Comparison of ENCODE assay signal across 11 cellular contexts in genomic region chr11:73570415-73571114, GRCh38. TPM values are rescaled to one million over a fixed set of nuclear protein-coding genes. Genes with fewer than 3 reads are reported as not detected.
A peak's percentile ranks its signal among the peaks of the same experiment; 100 is the strongest.
DNase-seq lines count a peak whose midpoint lies in the region; ATAC-seq, FAIRE-seq and TF ChIP-seq lines count a peak whose summit lies in the region.
"Had no signal": no experiment of that assay in that cellular context is flagged by ENCODE, and none has a peak within 500 bp of the region (broad histone marks: within the 10 kb centered on the region; RNA-seq: fewer than 3 reads in every experiment).

No MANE protein-coding gene starts in this region.

- TF ChIP-seq POLR2A in endothelial cell of umbilical vein (IDR thresholded peaks at IDR 0.05; ENCODE audit: low read depth, low read length), result no peak
- TF ChIP-seq POLR2A in gastrocnemius medialis (IDR thresholded peaks at IDR 0.05), result no peak

- H3K4me3 ChIP-seq in PC-9 (no peak overlapping the region), endothelial cell of umbilical vein (replicated peaks in 1 of 3; ENCODE audit: insufficient read depth in 1 of 3, low read depth in 1 of 3, low read length in 3 of 3) (no peak overlapping the region), gastrocnemius medialis (no peak overlapping the region)
- H3K4me3 ChIP-seq: esophagus squamous epithelium had no signal

- intact Hi-C loops in PC-9 (cut with micrococcal nuclease; ENCODE audit: unreplicated experiment) (no loop called here), endothelial cell of umbilical vein (cut with micrococcal nuclease) (no loop called here), gastrocnemius medialis (cut with DNase I; ENCODE audit: low total_unique reads) (no loop called here)
- intact Hi-C loops in activated T-helper 1 cell treated with anti-CD3 and anti-CD28 coated beads, Interleukin-12 subunit alpha, Interleukin-12 subunit beta, Interleukin-2, Interleukin-4 antibody, amounts not matched to agents 30 ng/mL and 10 ng/mL and 1 ng/mL, durations not matched to agents 14 hours and 24 hours and 36 hours (cut with micrococcal nuclease), result no loop called here

- H3K79me2 ChIP-seq in PC-9 (ENCODE audit: low read depth), result no peaks in the 10 kb centered on the region
- H3K79me2 ChIP-seq in endothelial cell of umbilical vein (ENCODE audit: control insufficient read depth, insufficient read depth, low read length), result no peaks in the 10 kb centered on the region

- H4K20me1 ChIP-seq in PC-9 (ENCODE audit: insufficient read depth) (no peaks in the 10 kb centered on the region), endothelial cell of umbilical vein (replicated peaks; ENCODE audit: control insufficient read depth, extremely low read depth, insufficient read depth, low read length) (no peaks in the 10 kb centered on the region)

- H3F3A ChIP-seq in PC-9 (ENCODE audit: insufficient read depth, low read depth), result no peaks in the 10 kb centered on the region

- no peak for TF ChIP-seq CTCF in PC-9 (conservative IDR thresholded peaks at IDR 0.05)
- TF ChIP-seq CTCF in endothelial cell of umbilical vein (IDR thresholded peaks at IDR 0.05; ENCODE audit: extremely low read depth in 1 of 2, insufficient read depth in 1 of 2, low read depth in 1 of 2, low read length in 2 of 2), result no peak
- TF ChIP-seq CTCF in gastrocnemius medialis (IDR thresholded peaks at IDR 0.05 in 4 of 5, conservative IDR thresholded peaks at IDR 0.05 in 1 of 5), result no peak

- H3K27me3 ChIP-seq in PC-9 (ENCODE audit: insufficient read depth, low read depth), result no peaks in the 10 kb centered on the region
- H3K27me3 ChIP-seq in endothelial cell of umbilical vein (ENCODE audit: control insufficient read depth in 2 of 2, insufficient read depth in 2 of 2, low read length in 2 of 2), result no peaks in the 10 kb centered on the region
- H3K27me3 ChIP-seq in gastrocnemius medialis, result no peaks in the 10 kb centered on the region
- H3K27me3 ChIP-seq: esophagus squamous epithelium had no signal

- H3K4me3 Mint-ChIP-seq in activated T-helper 1 cell treated with anti-CD3 and anti-CD28 coated beads, Interleukin-12 subunit alpha, Interleukin-12 subunit beta, Interleukin-2, Interleukin-4 antibody, amounts not matched to agents 30 ng/mL and 10 ng/mL and 1 ng/mL, durations not matched to agents 14 hours and 24 hours and 36 hours, result no peak overlapping the region
- H3K4me3 Mint-ChIP-seq: stimulated activated effector memory CD8-positive, alpha-beta T cell treated with anti-CD3 and anti-CD28 coated beads, Interleukin-12 subunit alpha, Interleukin-12 subunit beta, amount 100 ng/mL, for 72 hours had no signal

- H3K9me3 ChIP-seq in PC-9 (ENCODE audit: insufficient read depth, low read depth) (no peaks in the 10 kb centered on the region), endothelial cell of umbilical vein (replicated peaks; ENCODE audit: control insufficient read depth, insufficient read depth, low read length) (no peaks in the 10 kb centered on the region), gastrocnemius medialis (no peaks in the 10 kb centered on the region)
- H3K9me3 ChIP-seq: esophagus squamous epithelium had no signal

- ATAC-seq in gastrocnemius medialis (peak; percentile 35 to 49), HG03354 (IDR thresholded peaks at IDR 0.05; ENCODE audit: poor library complexity, severe bottlenecking, unreplicated experiment) (no peak)
- ATAC-seq: left lobe of liver; stimulated activated effector memory CD8-positive, alpha-beta T cell treated with anti-CD3 and anti-CD28 coated beads, Interleukin-12 subunit alpha, Interleukin-12 subunit beta, amount 100 ng/mL, for 72 hours had no signal

- no TSS peak for BruUV-seq in PC-9 (replicated peaks; lab: Mats Ljungman, UMichigan)
- no TSS peak for BruUV-seq in endothelial cell of umbilical vein (replicated peaks; lab: Mats Ljungman, UMichigan)

- no peak overlapping the region for H3K27ac Mint-ChIP-seq in activated T-helper 1 cell treated with anti-CD3 and anti-CD28 coated beads, Interleukin-12 subunit alpha, Interleukin-12 subunit beta, Interleukin-2, Interleukin-4 antibody, amounts not matched to agents 30 ng/mL and 10 ng/mL and 1 ng/mL, durations not matched to agents 14 hours and 24 hours and 36 hours
- H3K27ac Mint-ChIP-seq: stimulated activated effector memory CD8-positive, alpha-beta T cell treated with anti-CD3 and anti-CD28 coated beads, Interleukin-12 subunit alpha, Interleukin-12 subunit beta, amount 100 ng/mL, for 72 hours had no signal

- dilution Hi-C loops in endothelial cell of umbilical vein (cut with MboI; ENCODE audit: extremely low pct_ligation_motif_present, low sequenced_read_pairs), result no loop called here

- in situ Hi-C loops in gastrocnemius medialis (cut with MboI; ENCODE audit: low sequenced_read_pairs in 4 of 4), result no loop called here

- POLR2A ChIA-PET in PC-9 (lab: Charles Lee; ENCODE audit: unreplicated experiment) (interaction anchor here (0.7 to 0.8 kb wide), 2 partner anchors 11 to 124 kb away, joined by 3 to 13 read pairs; no protein-coding TSS in a partner anchor), endothelial cell of umbilical vein (lab: Charles Lee) (no interaction called here)

- CTCF ChIA-PET in PC-9 (lab: Charles Lee), result no interaction called here
- CTCF ChIA-PET in endothelial cell of umbilical vein (lab: Charles Lee), result interaction anchor here (0.5 to 3.9 kb wide), 4 partner anchors 10 to 123 kb away, joined by 3 to 18 read pairs (median 6); no protein-coding TSS in a partner anchor

- H3K27ac ChIP-seq in PC-9 (peak overlapping the region; percentile 11; the same call in 1 of the 2 replicates), endothelial cell of umbilical vein (ENCODE audit: insufficient read depth, low read depth, low read length) (no peak overlapping the region), gastrocnemius medialis (peak overlapping the region in 3 of 4 donors; percentile 5 to 41 (median 14))

- DNase-seq in HS-5 (ENCODE audit: low read depth) (peak; percentile 10), PC-9 (peak; percentile 51 to 62), endothelial cell of umbilical vein (ENCODE audit: low read depth, low spot score) (peak; percentile 17), gastrocnemius medialis (no peak), NCI-H526 treated with DMSO at 0.1 percent for 48 hours (lab: John Stamatoyannopoulos, UW) (no peak)
- DNase-seq in activated T-helper 1 cell treated with anti-CD3 and anti-CD28 coated beads, Interleukin-12 subunit alpha, Interleukin-12 subunit beta, Interleukin-2, Interleukin-4 antibody, amounts not matched to agents 30 ng/mL and 10 ng/mL and 1 ng/mL, durations not matched to agents 14 hours and 24 hours and 36 hours (ENCODE audit: low spot score), result no peak
- DNase-seq: activated CD4-positive, alpha-beta T cell treated with anti-CD3 and anti-CD28 coated beads for 1 hour; esophagus squamous epithelium had no signal

- H3K9me3 Mint-ChIP-seq in activated T-helper 1 cell treated with anti-CD3 and anti-CD28 coated beads, Interleukin-12 subunit alpha, Interleukin-12 subunit beta, Interleukin-2, Interleukin-4 antibody, amounts not matched to agents 30 ng/mL and 10 ng/mL and 1 ng/mL, durations not matched to agents 14 hours and 24 hours and 36 hours, result no peaks in the 10 kb centered on the region
- H3K9me3 Mint-ChIP-seq: stimulated activated effector memory CD8-positive, alpha-beta T cell treated with anti-CD3 and anti-CD28 coated beads, Interleukin-12 subunit alpha, Interleukin-12 subunit beta, amount 100 ng/mL, for 72 hours had no signal

- H2AFZ ChIP-seq in PC-9 (no peak overlapping the region), endothelial cell of umbilical vein (ENCODE audit: low read depth, low read length) (no peak overlapping the region)

- FAIRE-seq in endothelial cell of umbilical vein (lab: Jason Lieb, UNC), result peak; percentile 26

- H3K27me3 Mint-ChIP-seq in activated T-helper 1 cell treated with anti-CD3 and anti-CD28 coated beads, Interleukin-12 subunit alpha, Interleukin-12 subunit beta, Interleukin-2, Interleukin-4 antibody, amounts not matched to agents 30 ng/mL and 10 ng/mL and 1 ng/mL, durations not matched to agents 14 hours and 24 hours and 36 hours (ENCODE audit: insufficient read depth), result no peaks in the 10 kb centered on the region

- H3K4me1 ChIP-seq in PC-9 (replicated peaks; ENCODE audit: insufficient read depth), result no peaks in the 10 kb centered on the region
- H3K4me1 ChIP-seq in endothelial cell of umbilical vein (ENCODE audit: control insufficient read depth, extremely low read depth, insufficient read depth, low read length), result peaks cover 20% of the 10 kb centered on the region
- peaks cover 34 to 49% of the 10 kb centered on the region in 2 donors for H3K4me1 ChIP-seq in gastrocnemius medialis

- H3K4me2 ChIP-seq in PC-9 (no peak overlapping the region), endothelial cell of umbilical vein (ENCODE audit: insufficient read depth, low read length) (no peak overlapping the region)

- no peaks in the 10 kb centered on the region for H3K9me2 ChIP-seq in PC-9 (ENCODE audit: insufficient read depth)

- H3K9me1 ChIP-seq in endothelial cell of umbilical vein (replicated peaks; ENCODE audit: control insufficient read depth, extremely low read depth, insufficient read depth, low read length), result no peaks in the 10 kb centered on the region

- no peaks in the 10 kb centered on the region for H3K36me3 ChIP-seq in PC-9 (ENCODE audit: low read depth)
- no peaks in the 10 kb centered on the region for H3K36me3 ChIP-seq in endothelial cell of umbilical vein (ENCODE audit: control insufficient read depth in 2 of 2, extremely low read depth in 1 of 2, insufficient read depth in 2 of 2, low read length in 2 of 2)
- H3K36me3 ChIP-seq in gastrocnemius medialis, result no peaks in the 10 kb centered on the region

- H3K36me3 Mint-ChIP-seq in activated T-helper 1 cell treated with anti-CD3 and anti-CD28 coated beads, Interleukin-12 subunit alpha, Interleukin-12 subunit beta, Interleukin-2, Interleukin-4 antibody, amounts not matched to agents 30 ng/mL and 10 ng/mL and 1 ng/mL, durations not matched to agents 14 hours and 24 hours and 36 hours (ENCODE audit: low read depth), result peaks cover 3% of the 10 kb centered on the region
- H3K36me3 Mint-ChIP-seq: stimulated activated effector memory CD8-positive, alpha-beta T cell treated with anti-CD3 and anti-CD28 coated beads, Interleukin-12 subunit alpha, Interleukin-12 subunit beta, amount 100 ng/mL, for 72 hours had no signal

- no peaks in the 10 kb centered on the region for H3K4me1 Mint-ChIP-seq in activated T-helper 1 cell treated with anti-CD3 and anti-CD28 coated beads, Interleukin-12 subunit alpha, Interleukin-12 subunit beta, Interleukin-2, Interleukin-4 antibody, amounts not matched to agents 30 ng/mL and 10 ng/mL and 1 ng/mL, durations not matched to agents 14 hours and 24 hours and 36 hours (ENCODE audit: low read depth)
- H3K4me1 Mint-ChIP-seq: stimulated activated effector memory CD8-positive, alpha-beta T cell treated with anti-CD3 and anti-CD28 coated beads, Interleukin-12 subunit alpha, Interleukin-12 subunit beta, amount 100 ng/mL, for 72 hours had no signal

- no peak overlapping the region for H3K9ac ChIP-seq in endothelial cell of umbilical vein (replicated peaks; ENCODE audit: extremely low read depth, insufficient read depth, low read length)

RNA-seq across cellular contexts. Expression of gene FAM168A, which starts 27.3 kb away (rescaled TPM):
- total RNA-seq in PC-9 (2021) (38.6 and 51.2 TPM in 2 replicates), endothelial cell of umbilical vein (20.5 and 22.5 TPM in 2 replicates), gastrocnemius medialis (10 to 100 TPM; 15.9 to 29.3 (median 21.4) TPM)
- polyA plus RNA-seq in endothelial cell of umbilical vein, result 17.0 and 18.9 TPM in 2 replicates
- polyA plus RNA-seq in endothelial cell of umbilical vein (2011; cell fraction: cytosol; rRNA removed), result 8.8 and 9.8 TPM in 2 replicates
- polyA plus RNA-seq in endothelial cell of umbilical vein (2011; cell fraction: nucleus; rRNA removed), result 27.8 and 33.8 TPM in 2 replicates
- 14.9 and 15.4 TPM in 2 replicates for polyA plus RNA-seq in endothelial cell of umbilical vein (2012)
- polyA minus RNA-seq in endothelial cell of umbilical vein, result 29.5 and 30.7 TPM in 2 replicates
- polyA minus RNA-seq in endothelial cell of umbilical vein (2011; cell fraction: cytosol; rRNA and poly(A)+ RNA removed), result 9.7 TPM
- polyA minus RNA-seq in endothelial cell of umbilical vein (2011; cell fraction: nucleus; rRNA and poly(A)+ RNA removed), result 21.9 and 23.4 TPM in 2 replicates
- total RNA-seq in activated T-helper 1 cell treated with anti-CD3 and anti-CD28 coated beads, Interleukin-12 subunit alpha, Interleukin-12 subunit beta, Interleukin-2, Interleukin-4 antibody, amounts not matched to agents 30 ng/mL and 10 ng/mL and 1 ng/mL, durations not matched to agents 14 hours and 24 hours and 36 hours, result 19.4 and 19.5 TPM in 2 replicates

Comparison
In these comparisons a context has a peak if more than half of its experiments do, and no peak if none do; other contexts are left out.
1. DNase-seq: peak in HS-5 (single experiment), PC-9 (2 of 2) and endothelial cell of umbilical vein (single experiment); none in gastrocnemius medialis (0 of 2), NCI-H526 treated with DMSO at 0.1 percent for 48 hours (single experiment) and activated T-helper 1 cell treated with anti-CD3 and anti-CD28 coated beads, Interleukin-12 subunit alpha, Interleukin-12 subunit beta, Interleukin-2, Interleukin-4 antibody, amounts not matched to agents 30 ng/mL and 10 ng/mL and 1 ng/mL, durations not matched to agents 14 hours and 24 hours and 36 hours (single experiment).